ENCODE assay signal across 1 cellular context in the genomic region with DNA sequence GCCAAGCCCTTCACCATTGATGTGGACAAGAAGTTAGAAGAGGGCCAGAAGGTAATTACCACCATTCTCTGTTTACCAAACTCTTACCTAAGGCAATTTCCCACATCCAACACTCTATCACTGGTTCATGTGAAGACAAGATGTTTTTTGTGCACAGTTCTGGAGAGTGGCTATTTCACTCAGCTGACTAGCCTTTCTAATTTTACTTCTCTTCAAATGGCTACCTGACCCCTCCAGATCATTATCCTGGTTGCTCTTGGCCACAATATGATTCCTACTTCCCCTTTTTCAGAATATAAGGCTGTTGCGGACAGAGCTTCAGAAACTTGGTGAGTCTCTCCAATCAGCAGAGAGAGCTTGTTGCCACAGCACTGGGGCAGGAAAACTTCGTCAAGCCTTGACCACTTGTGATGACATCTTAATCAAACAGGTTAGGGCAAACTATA.
TF ChIP-seq lines count a peak whose summit lies in the region.

No MANE protein-coding gene starts in this region.

TF ChIP-seq in GM12878, 131 proteins besides CTCF, POLR2A, EP300 and RAD21 (continues in another document):
- TF ChIP-seq, protein P1, sequence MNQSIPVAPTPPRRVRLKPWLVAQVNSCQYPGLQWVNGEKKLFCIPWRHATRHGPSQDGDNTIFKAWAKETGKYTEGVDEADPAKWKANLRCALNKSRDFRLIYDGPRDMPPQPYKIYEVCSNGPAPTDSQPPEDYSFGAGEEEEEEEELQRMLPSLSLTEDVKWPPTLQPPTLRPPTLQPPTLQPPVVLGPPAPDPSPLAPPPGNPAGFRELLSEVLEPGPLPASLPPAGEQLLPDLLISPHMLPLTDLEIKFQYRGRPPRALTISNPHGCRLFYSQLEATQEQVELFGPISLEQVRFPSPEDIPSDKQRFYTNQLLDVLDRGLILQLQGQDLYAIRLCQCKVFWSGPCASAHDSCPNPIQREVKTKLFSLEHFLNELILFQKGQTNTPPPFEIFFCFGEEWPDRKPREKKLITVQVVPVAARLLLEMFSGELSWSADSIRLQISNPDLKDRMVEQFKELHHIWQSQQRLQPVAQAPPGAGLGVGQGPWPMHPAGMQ (IDR thresholded peaks at IDR 0.05; ENCODE audit: borderline replicate concordance) = no peak
- TF ChIP-seq, protein P2, sequence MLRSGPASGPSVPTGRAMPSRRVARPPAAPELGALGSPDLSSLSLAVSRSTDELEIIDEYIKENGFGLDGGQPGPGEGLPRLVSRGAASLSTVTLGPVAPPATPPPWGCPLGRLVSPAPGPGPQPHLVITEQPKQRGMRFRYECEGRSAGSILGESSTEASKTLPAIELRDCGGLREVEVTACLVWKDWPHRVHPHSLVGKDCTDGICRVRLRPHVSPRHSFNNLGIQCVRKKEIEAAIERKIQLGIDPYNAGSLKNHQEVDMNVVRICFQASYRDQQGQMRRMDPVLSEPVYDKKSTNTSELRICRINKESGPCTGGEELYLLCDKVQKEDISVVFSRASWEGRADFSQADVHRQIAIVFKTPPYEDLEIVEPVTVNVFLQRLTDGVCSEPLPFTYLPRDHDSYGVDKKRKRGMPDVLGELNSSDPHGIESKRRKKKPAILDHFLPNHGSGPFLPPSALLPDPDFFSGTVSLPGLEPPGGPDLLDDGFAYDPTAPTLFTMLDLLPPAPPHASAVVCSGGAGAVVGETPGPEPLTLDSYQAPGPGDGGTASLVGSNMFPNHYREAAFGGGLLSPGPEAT (IDR thresholded peaks at IDR 0.05; ENCODE audit: low read depth) = 0 out of 2 replicates have a peak, but pooled peaks have one; percentile 46
- TF ChIP-seq BMI1 (IDR thresholded peaks at IDR 0.05; ENCODE audit: borderline replicate concordance) (no peak), ATF7 (IDR thresholded peaks at IDR 0.05; ENCODE audit: low read depth) (peak; percentile 17; the same call in 1 of the 2 replicates), CBFB (IDR thresholded peaks at IDR 0.05; ENCODE audit: low read depth) (no peak), MTA2 (IDR thresholded peaks at IDR 0.05; ENCODE audit: low read depth) (peak; percentile 81), SP1 (IDR thresholded peaks at IDR 0.05; ENCODE audit: low read depth, low read length) (peak; percentile 16), ZZZ3 (IDR thresholded peaks at IDR 0.05; ENCODE audit: control insufficient read depth, insufficient read length, low read depth) (no peak), NFIC (IDR thresholded peaks at IDR 0.05; ENCODE audit: low read depth, low read length) (no peak), IKZF1 (conservative IDR thresholded peaks at IDR 0.05) (peak; percentile 51; the same call in 1 of the 2 replicates), SUPT20H (IDR thresholded peaks at IDR 0.05; ENCODE audit: borderline replicate concordance, control insufficient read depth, low read depth, low read length) (no peak), SPI1 (IDR thresholded peaks at IDR 0.05; ENCODE audit: borderline replicate concordance, insufficient read depth, low read depth, low read length) (peak; percentile 95), BACH1 (IDR thresholded peaks at IDR 0.05; ENCODE audit: borderline replicate concordance) (no peak), FOXM1 (IDR thresholded peaks at IDR 0.05; ENCODE audit: low read depth, low read length) (0 out of 2 replicates have a peak, but pooled peaks have one; percentile 26), PBX3 (IDR thresholded peaks at IDR 0.05; ENCODE audit: insufficient replicate concordance, low read depth, low read length) (no peak), POLR2AphosphoS5 (IDR thresholded peaks at IDR 0.05; ENCODE audit: low read length) (0 out of 2 replicates have a peak, but pooled peaks have one; percentile 49), CBX3 (IDR thresholded peaks at IDR 0.05; ENCODE audit: borderline replicate concordance, low read depth) (no peak), WRNIP1 (IDR thresholded peaks at IDR 0.05; ENCODE audit: borderline replicate concordance, low read depth, low read length) (no peak), E2F8 (IDR thresholded peaks at IDR 0.05; ENCODE audit: low read depth, partially characterized antibody) (no peak), RAD51 (IDR thresholded peaks at IDR 0.05) (0 out of 2 replicates have a peak, but pooled peaks have one; percentile 26), GABPA (IDR thresholded peaks at IDR 0.05; ENCODE audit: low read depth) (no peak), E2F4 (IDR thresholded peaks at IDR 0.05; ENCODE audit: low read depth, low read length) (no peak), BRCA1 (IDR thresholded peaks at IDR 0.05; ENCODE audit: low read depth, low read length) (no peak), KDM1A (IDR thresholded peaks at IDR 0.05; ENCODE audit: borderline replicate concordance) (no peak), CHD1 (IDR thresholded peaks at IDR 0.05; ENCODE audit: low read depth, low read length) (no peak), TCF12 (IDR thresholded peaks at IDR 0.05; ENCODE audit: low read depth, low read length) (no peak), RBBP5 (conservative IDR thresholded peaks at IDR 0.05) (no peak), RUNX3 (IDR thresholded peaks at IDR 0.05; ENCODE audit: low read length) (peak; percentile 68), PAX5 (IDR thresholded peaks at IDR 0.05; ENCODE audit: borderline replicate concordance, low read depth, low read length) (no peak), IKZF2 (IDR thresholded peaks at IDR 0.05) (peak in 1 of 2 experiments; percentile 42; a peak in 2 of 4 replicates), POU2F2 (IDR thresholded peaks at IDR 0.05; ENCODE audit: borderline replicate concordance, low read depth, low read length) (no peak), ASH2L (IDR thresholded peaks at IDR 0.05; ENCODE audit: borderline replicate concordance, low read depth) (no peak), SUZ12 (IDR thresholded peaks at IDR 0.05; ENCODE audit: unreplicated experiment) (no peak), POLR2AphosphoS2 (IDR thresholded peaks at IDR 0.05; ENCODE audit: low read depth, low read length) (no peak), GATAD2B (conservative IDR thresholded peaks at IDR 0.05; ENCODE audit: low read depth) (no peak), CHD4 (IDR thresholded peaks at IDR 0.05) (no peak), SKIL (IDR thresholded peaks at IDR 0.05; ENCODE audit: low read depth, poor library complexity, severe bottlenecking) (no peak), SREBF2 (IDR thresholded peaks at IDR 0.05; ENCODE audit: low read length) (no peak), CHD2 (IDR thresholded peaks at IDR 0.05; ENCODE audit: borderline replicate concordance, low read depth, low read length) (no peak), TBL1XR1 (IDR thresholded peaks at IDR 0.05; ENCODE audit: low read depth, low read length) (no peak), MXI1 (IDR thresholded peaks at IDR 0.05; ENCODE audit: low read depth, low read length) (no peak), NR2F1 (conservative IDR thresholded peaks at IDR 0.05) (peak; percentile 76), CREM (IDR thresholded peaks at IDR 0.05; ENCODE audit: low read depth) (no peak), ZNF207 (IDR thresholded peaks at IDR 0.05; ENCODE audit: borderline replicate concordance) (no peak), BCL3 (IDR thresholded peaks at IDR 0.05; ENCODE audit: borderline replicate concordance, insufficient read depth, low read depth, low read length, poor library complexity, severe bottlenecking) (no peak), BCL11A (IDR thresholded peaks at IDR 0.05; ENCODE audit: low read depth, low read length) (peak; percentile 74; the same call in 1 of the 2 replicates), ESRRA (IDR thresholded peaks at IDR 0.05; ENCODE audit: low read length) (no peak), SMARCA5 (IDR thresholded peaks at IDR 0.05) (0 out of 2 replicates have a peak, but pooled peaks have one; percentile 18), MYB (IDR thresholded peaks at IDR 0.05; ENCODE audit: borderline replicate concordance, low read depth, low read length) (no peak)
- TF ChIP-seq, protein P3, sequence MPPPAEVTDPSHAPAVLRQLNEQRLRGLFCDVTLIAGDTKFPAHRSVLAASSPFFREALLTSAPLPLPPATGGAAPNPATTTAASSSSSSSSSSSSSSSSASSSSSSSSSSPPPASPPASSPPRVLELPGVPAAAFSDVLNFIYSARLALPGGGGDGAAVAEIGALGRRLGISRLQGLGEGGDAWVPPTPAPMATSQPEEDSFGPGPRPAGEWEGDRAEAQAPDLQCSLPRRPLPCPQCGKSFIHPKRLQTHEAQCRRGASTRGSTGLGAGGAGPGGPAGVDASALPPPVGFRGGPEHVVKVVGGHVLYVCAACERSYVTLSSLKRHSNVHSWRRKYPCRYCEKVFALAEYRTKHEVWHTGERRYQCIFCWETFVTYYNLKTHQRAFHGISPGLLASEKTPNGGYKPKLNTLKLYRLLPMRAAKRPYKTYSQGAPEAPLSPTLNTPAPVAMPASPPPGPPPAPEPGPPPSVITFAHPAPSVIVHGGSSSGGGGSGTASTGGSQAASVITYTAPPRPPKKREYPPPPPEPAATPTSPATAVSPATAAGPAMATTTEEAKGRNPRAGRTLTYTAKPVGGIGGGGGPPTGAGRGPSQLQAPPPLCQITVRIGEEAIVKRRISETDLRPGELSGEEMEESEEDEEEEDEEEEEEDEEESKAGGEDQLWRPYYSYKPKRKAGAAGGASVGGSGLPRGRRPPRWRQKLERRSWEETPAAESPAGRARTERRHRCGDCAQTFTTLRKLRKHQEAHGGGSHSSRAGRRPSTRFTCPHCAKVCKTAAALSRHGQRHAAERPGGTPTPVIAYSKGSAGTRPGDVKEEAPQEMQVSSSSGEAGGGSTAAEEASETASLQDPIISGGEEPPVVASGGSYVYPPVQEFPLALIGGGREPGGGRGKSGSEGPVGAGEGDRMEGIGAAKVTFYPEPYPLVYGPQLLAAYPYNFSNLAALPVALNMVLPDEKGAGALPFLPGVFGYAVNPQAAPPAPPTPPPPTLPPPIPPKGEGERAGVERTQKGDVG (CRISPR knock-in tag; IDR thresholded peaks at IDR 0.05) = no peak
